In the genomic region with DNA sequence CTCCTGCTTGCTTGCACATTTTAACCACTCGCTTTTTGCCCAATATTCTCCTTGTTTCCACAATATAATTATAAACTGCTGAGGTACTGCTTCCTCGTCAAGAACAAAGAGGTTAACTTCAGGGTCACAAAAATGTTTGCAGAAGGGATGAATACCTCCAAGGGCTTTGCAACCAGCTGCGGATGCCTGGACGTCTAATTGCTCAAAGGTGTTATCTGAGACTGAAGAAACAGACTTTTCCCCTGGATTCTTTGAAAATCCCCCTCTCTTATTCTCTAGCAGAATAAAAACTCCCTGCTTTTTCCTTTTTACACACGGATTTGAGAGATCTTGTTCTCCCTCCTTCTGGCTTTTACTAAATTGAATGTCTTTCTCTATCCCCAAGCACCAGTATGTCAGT, we compare ENCODE assay signal across 8 cellular contexts. TPM values are rescaled to one million over a fixed set of nuclear protein-coding genes. Genes with fewer than 3 reads are reported as not detected.
DNase-seq lines count a peak whose midpoint lies in the region; ATAC-seq and TF ChIP-seq lines count a peak whose summit lies in the region.

No MANE protein-coding gene starts in this region.

- TF ChIP-seq POLR2A in adrenal gland (IDR thresholded peaks at IDR 0.05) (no peak), suprapubic skin (IDR thresholded peaks at IDR 0.05) (no peak)

- no peak for ATAC-seq in left lung
- ATAC-seq in HG03432 (IDR thresholded peaks at IDR 0.05; ENCODE audit: unreplicated experiment) = no peak
- no peak for ATAC-seq in GM18867 (IDR thresholded peaks at IDR 0.05; ENCODE audit: unreplicated experiment)

- no peaks in the 10 kb centered on the region for H3K27me3 ChIP-seq in adrenal gland
- H3K27me3 ChIP-seq in left lung = peaks cover 0 to 23% of the 10 kb centered on the region in 2 donors
- H3K27me3 ChIP-seq in suprapubic skin = no peaks in the 10 kb centered on the region

- H3K27ac ChIP-seq in adrenal gland = peak overlapping the region; percentile 91 to 99 (median 98)
- peak overlapping the region; percentile 97 to 98 for H3K27ac ChIP-seq in left lung
- peak overlapping the region; percentile 97 for H3K27ac ChIP-seq in suprapubic skin

- H3K36me3 ChIP-seq in adrenal gland (replicated peaks in 1 of 2) (no peaks in the 10 kb centered on the region), left lung (no peaks in the 10 kb centered on the region), suprapubic skin (no peaks in the 10 kb centered on the region)

- intact Hi-C loops in adrenal gland (cut with DNase I) = no loop called here
- intact Hi-C loops in left lung (cut with DNase I) = no loop called here

- H3K27ac Mint-ChIP-seq in T-helper 1 cell treated with Interleukin-12 subunit alpha and Interleukin-12 subunit beta and Interleukin-4 antibody, amounts not matched to agents 30 μg/mL and 1 μg/mL, for 36 hours = no peak overlapping the region

- peaks cover 12% of the 10 kb centered on the region for H3K4me1 Mint-ChIP-seq in T-helper 1 cell treated with Interleukin-12 subunit alpha and Interleukin-12 subunit beta and Interleukin-4 antibody, amounts not matched to agents 30 μg/mL and 1 μg/mL, for 36 hours (ENCODE audit: low read depth)

- DNase-seq in T-helper 1 cell = no peak
- DNase-seq in adrenal gland = no peak
- no peak for DNase-seq in left lung
- no peak for DNase-seq in suprapubic skin (ENCODE audit: low spot score in 2 of 2)
- no peak for DNase-seq in germinal center (ENCODE audit: low spot score)

- peaks cover 67% of the 10 kb centered on the region for H3K27me3 Mint-ChIP-seq in T-helper 1 cell treated with Interleukin-12 subunit alpha and Interleukin-12 subunit beta and Interleukin-4 antibody, amounts not matched to agents 30 μg/mL and 1 μg/mL, for 36 hours (ENCODE audit: low read depth)

- H3K36me3 Mint-ChIP-seq in T-helper 1 cell treated with Interleukin-12 subunit alpha and Interleukin-12 subunit beta and Interleukin-4 antibody, amounts not matched to agents 30 μg/mL and 1 μg/mL, for 36 hours (ENCODE audit: low read depth) = no peaks in the 10 kb centered on the region

- H3K9me3 ChIP-seq in adrenal gland (replicated peaks in 1 of 3) = no peaks in the 10 kb centered on the region
- no peaks in the 10 kb centered on the region for H3K9me3 ChIP-seq in left lung
- H3K9me3 ChIP-seq in suprapubic skin = no peaks in the 10 kb centered on the region

- TF ChIP-seq CTCF in adrenal gland (IDR thresholded peaks at IDR 0.05) (no peak), left lung (IDR thresholded peaks at IDR 0.05) (no peak), suprapubic skin (IDR thresholded peaks at IDR 0.05) (no peak)

- H3K4me3 ChIP-seq in adrenal gland (peak overlapping the region in 2 of 4 donors; percentile 59 to 66), left lung (peak overlapping the region; percentile 58 to 82), suprapubic skin (peak overlapping the region; percentile 77)

- H3K4me1 ChIP-seq in adrenal gland (replicated peaks in 1 of 2) (peaks cover 9 to 29% of the 10 kb centered on the region in 2 donors), left lung (peaks cover 6 to 39% of the 10 kb centered on the region in 2 donors), suprapubic skin (peaks cover 42% of the 10 kb centered on the region)

- no peak for TF ChIP-seq EP300 in suprapubic skin (IDR thresholded peaks at IDR 0.05)

- WGBS in adrenal gland, 4 donors = 16 to 21% (median 18%) methylated on average over 5 of the region's 5 CpGs
- 12% methylated on average over 5 of the region's 5 CpGs for WGBS in suprapubic skin

- H3K9me3 Mint-ChIP-seq in T-helper 1 cell treated with Interleukin-12 subunit alpha and Interleukin-12 subunit beta and Interleukin-4 antibody, amounts not matched to agents 30 μg/mL and 1 μg/mL, for 36 hours = no peaks in the 10 kb centered on the region

- peak overlapping the region; percentile 90 for H3K4me3 Mint-ChIP-seq in T-helper 1 cell treated with Interleukin-12 subunit alpha and Interleukin-12 subunit beta and Interleukin-4 antibody, amounts not matched to agents 30 μg/mL and 1 μg/mL, for 36 hours

RNA-seq across cellular contexts. Expression of a gene that starts 0.4 kb away (rescaled TPM):
- total RNA-seq in adrenal gland (10 to 100 TPM; 19.9 to 42.2 (median 34.0) TPM), left lung (10 to 100 TPM; 27.4 to 30.6 TPM), suprapubic skin (100 to 1,000 TPM in 1 of 4 donors, 10 to 100 TPM in 3; 82.5 to 111 (median 91.8) TPM)
- polyA plus RNA-seq in adrenal gland = 10 to 100 TPM; 10.2 to 42.2 (median 13.6) TPM

RNA-seq across cellular contexts. Expression of a gene that starts 9.1 kb away (rescaled TPM):
- not detected for total RNA-seq in adrenal gland
- not detected for polyA plus RNA-seq in adrenal gland
- total RNA-seq in left lung = not detected
- 10 to 100 TPM; 11.8 to 35.6 (median 22.9) TPM for total RNA-seq in suprapubic skin

Comparison
In these comparisons a context has a peak if more than half of its experiments do, and no peak if none do; other contexts are left out.
1. RNA of a gene that starts 9.1 kb away (total RNA-seq): 11.8 to 35.6 TPM in suprapubic skin; not detected in adrenal gland and not detected in left lung; every median in the first group is over 10 times any median in the second.
2. Peak in every context shown above with its lines, with median percentiles within 50 percentile points of each other: H3K27ac ChIP-seq.